16 cellular contexts compared by ENCODE assay signal in the genomic region with DNA sequence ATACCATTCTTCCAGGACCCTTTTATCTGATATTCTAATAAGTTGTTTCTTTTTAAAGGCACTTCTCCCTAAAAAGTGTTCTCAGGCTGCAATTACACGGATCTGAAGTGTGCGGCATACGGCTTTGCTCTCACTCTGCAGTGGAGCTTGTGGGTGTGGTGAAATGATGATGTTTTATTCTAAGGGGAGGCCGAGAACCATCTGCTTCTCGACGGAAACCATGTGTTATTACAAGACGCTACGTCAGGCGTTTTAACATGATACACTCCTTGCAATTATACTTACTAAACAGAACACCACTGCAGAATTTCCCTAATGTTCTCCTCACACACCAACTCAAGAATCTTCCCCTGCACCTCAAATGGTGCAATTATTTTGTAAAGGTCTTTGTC. TPM values are rescaled to one million over a fixed set of nuclear protein-coding genes. Genes with fewer than 3 reads are reported as not detected.
A peak's percentile ranks its signal among the peaks of the same experiment; 100 is the strongest.
DNase-seq lines count a peak whose midpoint lies in the region; TF ChIP-seq lines count a peak whose summit lies in the region.
"Had no signal": no experiment of that assay in that cellular context is flagged by ENCODE, and none has a peak within 500 bp of the region (broad histone marks: within the 10 kb centered on the region; RNA-seq: fewer than 3 reads in every experiment).

No MANE protein-coding gene starts in this region.

- H3K27me3 Mint-ChIP-seq in glutamatergic neuron (ENCODE audit: unreplicated experiment) = peaks cover 9% of the 10 kb centered on the region
- H3K27me3 Mint-ChIP-seq in activated T-helper 2 cell treated with anti-CD3 and anti-CD28 coated beads, Interferon-gamma antibody, Interleukin-2, Interleukin-4, amounts not matched to agents 10 μg/mL and 5 μg/mL and 100 μg/mL, durations not matched to agents 14 hours and 24 hours and 36 hours (ENCODE audit: low read depth) = peaks cover 6% of the 10 kb centered on the region

- no peaks in the 10 kb centered on the region for H3K36me3 Mint-ChIP-seq in glutamatergic neuron (ENCODE audit: unreplicated experiment)
- no peaks in the 10 kb centered on the region for H3K36me3 Mint-ChIP-seq in activated T-helper 2 cell treated with anti-CD3 and anti-CD28 coated beads, Interferon-gamma antibody, Interleukin-2, Interleukin-4, amounts not matched to agents 10 μg/mL and 5 μg/mL and 100 μg/mL, durations not matched to agents 14 hours and 24 hours and 36 hours (ENCODE audit: low read depth)
- H3K36me3 Mint-ChIP-seq: activated CD4-positive, alpha-beta memory T cell treated with anti-CD3 and anti-CD28 coated beads for 36 hours; activated naive CD4-positive, alpha-beta T cell treated with anti-CD3 and anti-CD28 coated beads, Interleukin-2, amount 10 ng/mL, durations not matched to agents 7 days and 5 days; stimulated activated effector memory CD8-positive, alpha-beta T cell treated with anti-CD3 and anti-CD28 coated beads, Interleukin-12 subunit alpha, Interleukin-12 subunit beta, amount 100 ng/mL, for 72 hours had no signal

- TF ChIP-seq CTCF in HFF-Myc (IDR thresholded peaks at IDR 0.05; ENCODE audit: low read depth, low read length, missing control alignments) (no peak), OCI-LY3 (IDR thresholded peaks at IDR 0.05; ENCODE audit: low read depth, low read length) (no peak), glutamatergic neuron (IDR thresholded peaks at IDR 0.05; ENCODE audit: partially characterized antibody, unreplicated experiment) (no peak), osteoblast (IDR thresholded peaks at IDR 0.05; ENCODE audit: extremely low read depth, low read depth, low read length) (no peak), brain microvascular endothelial cell (IDR thresholded peaks at IDR 0.05; ENCODE audit: low read depth, low read length, missing control alignments) (no peak)

- H3K27ac Mint-ChIP-seq in glutamatergic neuron (ENCODE audit: unreplicated experiment) = peak overlapping the region; percentile 78
- no peak overlapping the region for H3K27ac Mint-ChIP-seq in activated T-helper 2 cell treated with anti-CD3 and anti-CD28 coated beads, Interferon-gamma antibody, Interleukin-2, Interleukin-4, amounts not matched to agents 10 μg/mL and 5 μg/mL and 100 μg/mL, durations not matched to agents 14 hours and 24 hours and 36 hours
- H3K27ac Mint-ChIP-seq: activated CD4-positive, alpha-beta memory T cell treated with anti-CD3 and anti-CD28 coated beads for 36 hours; activated naive CD4-positive, alpha-beta T cell treated with anti-CD3 and anti-CD28 coated beads, Interleukin-2, amount 10 ng/mL, durations not matched to agents 7 days and 5 days; endodermal cell; stimulated activated effector memory CD8-positive, alpha-beta T cell treated with anti-CD3 and anti-CD28 coated beads, Interleukin-12 subunit alpha, Interleukin-12 subunit beta, amount 100 ng/mL, for 72 hours had no signal

- H3K4me1 ChIP-seq in OCI-LY3 (ENCODE audit: low read length) (peaks cover 31% of the 10 kb centered on the region), osteoblast (ENCODE audit: insufficient read depth, low read length) (no peaks in the 10 kb centered on the region)

- no peaks in the 10 kb centered on the region for H3K36me3 ChIP-seq in OCI-LY3 (replicated peaks; ENCODE audit: low read depth, low read length)
- H3K36me3 ChIP-seq in osteoblast (ENCODE audit: insufficient read depth, low read length) = no peaks in the 10 kb centered on the region
- H3K36me3 ChIP-seq in brain microvascular endothelial cell (replicated peaks) = no peaks in the 10 kb centered on the region
- H3K36me3 ChIP-seq: tibial nerve had no signal

- H3K4me2 ChIP-seq in OCI-LY3 (ENCODE audit: low read length) (peak overlapping the region; percentile 70), osteoblast (ENCODE audit: insufficient read depth, low read length) (no peak overlapping the region)

- peaks cover 25% of the 10 kb centered on the region for H3K4me1 Mint-ChIP-seq in glutamatergic neuron (ENCODE audit: low read depth, unreplicated experiment)
- H3K4me1 Mint-ChIP-seq in activated T-helper 2 cell treated with anti-CD3 and anti-CD28 coated beads, Interferon-gamma antibody, Interleukin-2, Interleukin-4, amounts not matched to agents 10 μg/mL and 5 μg/mL and 100 μg/mL, durations not matched to agents 14 hours and 24 hours and 36 hours (ENCODE audit: low read depth) = no peaks in the 10 kb centered on the region
- H3K4me1 Mint-ChIP-seq: stimulated activated effector memory CD8-positive, alpha-beta T cell treated with anti-CD3 and anti-CD28 coated beads, Interleukin-12 subunit alpha, Interleukin-12 subunit beta, amount 100 ng/mL, for 72 hours had no signal

- H4K20me1 ChIP-seq in OCI-LY3 (ENCODE audit: insufficient read depth, low read length) (no peaks in the 10 kb centered on the region), osteoblast (ENCODE audit: insufficient read depth, low read length) (no peaks in the 10 kb centered on the region)

- peak; percentile 51 for DNase-seq in NOMO-1 treated with DMSO at 0.1 percent for 48 hours (lab: John Stamatoyannopoulos, UW; ENCODE audit: unreplicated experiment)
- no peak for DNase-seq in NOMO-1 treated with dmso at 0.1 percent for 144 hours (lab: John Stamatoyannopoulos, UW; ENCODE audit: unreplicated experiment)
- peak; percentile 38 for DNase-seq in HFF-Myc (ENCODE audit: extremely low read depth, low read depth)
- DNase-seq in glutamatergic neuron = no peak
- DNase-seq in osteoblast (ENCODE audit: insufficient read length, low spot score, missing footprints) = no peak
- no peak for DNase-seq in activated T-helper 2 cell treated with anti-CD3 and anti-CD28 coated beads, Interferon-gamma antibody, Interleukin-2, Interleukin-4, amounts not matched to agents 10 μg/mL and 5 μg/mL and 100 μg/mL, durations not matched to agents 14 hours and 24 hours and 36 hours (ENCODE audit: low spot score)
- no peak for DNase-seq in brain microvascular endothelial cell
- DNase-seq: foreskin melanocyte had no signal

- H3K4me3 ChIP-seq in HFF-Myc (replicated peaks; ENCODE audit: low read depth, low read length) (no peak overlapping the region), OCI-LY3 (ENCODE audit: low read length) (peak overlapping the region; percentile 60), osteoblast (ENCODE audit: insufficient read depth, low read length) (no peak overlapping the region), brain microvascular endothelial cell (ENCODE audit: low read depth, low read length) (no peak overlapping the region)
- H3K4me3 ChIP-seq: tibial nerve had no signal

- peak overlapping the region; percentile 72 for H3K4me3 Mint-ChIP-seq in glutamatergic neuron (ENCODE audit: unreplicated experiment)
- H3K4me3 Mint-ChIP-seq in activated T-helper 2 cell treated with anti-CD3 and anti-CD28 coated beads, Interferon-gamma antibody, Interleukin-2, Interleukin-4, amounts not matched to agents 10 μg/mL and 5 μg/mL and 100 μg/mL, durations not matched to agents 14 hours and 24 hours and 36 hours (ENCODE audit: low read depth) = no peak overlapping the region
- H3K4me3 Mint-ChIP-seq: activated CD4-positive, alpha-beta memory T cell treated with anti-CD3 and anti-CD28 coated beads for 36 hours; activated naive CD4-positive, alpha-beta T cell treated with anti-CD3 and anti-CD28 coated beads, Interleukin-2, amount 10 ng/mL, durations not matched to agents 7 days and 5 days; endodermal cell; stimulated activated effector memory CD8-positive, alpha-beta T cell treated with anti-CD3 and anti-CD28 coated beads, Interleukin-12 subunit alpha, Interleukin-12 subunit beta, amount 100 ng/mL, for 72 hours had no signal

- no peaks in the 10 kb centered on the region for H3K27me3 ChIP-seq in OCI-LY3 (ENCODE audit: low read depth, low read length)
- H3K27me3 ChIP-seq in osteoblast (ENCODE audit: insufficient read depth, low read length) = peaks cover 5% of the 10 kb centered on the region
- peaks cover 5% of the 10 kb centered on the region for H3K27me3 ChIP-seq in brain microvascular endothelial cell (replicated peaks)
- H3K27me3 ChIP-seq: tibial nerve had no signal

- H3K79me2 ChIP-seq in OCI-LY3 (ENCODE audit: low read length) = no peaks in the 10 kb centered on the region
- H3K79me2 ChIP-seq in osteoblast (ENCODE audit: insufficient read depth, low read length) = no peaks in the 10 kb centered on the region

- H3K27ac ChIP-seq in OCI-LY3 (ENCODE audit: low read length) (no peak overlapping the region), osteoblast (ENCODE audit: low read depth, low read length) (no peak overlapping the region), brain microvascular endothelial cell (no peak overlapping the region)
- H3K27ac ChIP-seq: C4-2B, RWPE1, tibial nerve had no signal

- intact Hi-C loops in activated T-helper 2 cell treated with anti-CD3 and anti-CD28 coated beads, Interferon-gamma antibody, Interleukin-2, Interleukin-4, amounts not matched to agents 10 μg/mL and 5 μg/mL and 100 μg/mL, durations not matched to agents 14 hours and 24 hours and 36 hours (cut with micrococcal nuclease) = loop anchor here (1.0 to 2.0 kb wide), 2 partner anchors 116 to 265 kb away; no protein-coding TSS in a partner anchor

- in situ Hi-C loops in brain microvascular endothelial cell (cut with HindIII; ENCODE audit: low pct_ligation_motif_present, low sequenced_read_pairs) = loop anchor here (25.0 kb wide), 1 partner anchor 257 kb away; the partner anchor contains the start of gene NFATC1

- H2AFZ ChIP-seq in OCI-LY3 (ENCODE audit: low read depth, low read length) (peak overlapping the region; percentile 84), osteoblast (ENCODE audit: low read length) (no peak overlapping the region)

- no peaks in the 10 kb centered on the region for H3K9me3 ChIP-seq in OCI-LY3 (ENCODE audit: insufficient read depth, low read length)
- H3K9me3 ChIP-seq in osteoblast (ENCODE audit: low read depth, low read length) = no peaks in the 10 kb centered on the region
- H3K9me3 ChIP-seq: tibial nerve had no signal

- peak overlapping the region; percentile 50 for H3K9ac ChIP-seq in OCI-LY3 (ENCODE audit: low read length)

- H3K9me3 Mint-ChIP-seq in glutamatergic neuron (ENCODE audit: unreplicated experiment) = peaks cover 5% of the 10 kb centered on the region
- no peaks in the 10 kb centered on the region for H3K9me3 Mint-ChIP-seq in activated T-helper 2 cell treated with anti-CD3 and anti-CD28 coated beads, Interferon-gamma antibody, Interleukin-2, Interleukin-4, amounts not matched to agents 10 μg/mL and 5 μg/mL and 100 μg/mL, durations not matched to agents 14 hours and 24 hours and 36 hours
- H3K9me3 Mint-ChIP-seq: activated CD4-positive, alpha-beta memory T cell treated with anti-CD3 and anti-CD28 coated beads for 36 hours; activated naive CD4-positive, alpha-beta T cell treated with anti-CD3 and anti-CD28 coated beads, Interleukin-2, amount 10 ng/mL, durations not matched to agents 7 days and 5 days; endodermal cell; stimulated activated effector memory CD8-positive, alpha-beta T cell treated with anti-CD3 and anti-CD28 coated beads, Interleukin-12 subunit alpha, Interleukin-12 subunit beta, amount 100 ng/mL, for 72 hours had no signal

RNA-seq across cellular contexts. Expression of gene CTDP1, which starts 34.9 kb away (rescaled TPM):
- total RNA-seq in glutamatergic neuron (ENCODE audit: unreplicated experiment) (34.8 TPM), osteoblast (25.0 and 26.8 TPM in 2 replicates)
- total RNA-seq in activated T-helper 2 cell treated with anti-CD3 and anti-CD28 coated beads, Interferon-gamma antibody, Interleukin-2, Interleukin-4, amounts not matched to agents 10 μg/mL and 5 μg/mL and 100 μg/mL, durations not matched to agents 14 hours and 24 hours and 36 hours = 42.0 and 43.3 TPM in 2 replicates

Comparison
In these comparisons a context has a peak if more than half of its experiments do, and no peak if none do; other contexts are left out.
1. DNase-seq: peak in NOMO-1 treated with DMSO at 0.1 percent for 48 hours (single experiment) and HFF-Myc (single experiment); none in NOMO-1 treated with dmso at 0.1 percent for 144 hours (single experiment), glutamatergic neuron (single experiment), osteoblast (single experiment), activated T-helper 2 cell treated with anti-CD3 and anti-CD28 coated beads, Interferon-gamma antibody, Interleukin-2, Interleukin-4, amounts not matched to agents 10 μg/mL and 5 μg/mL and 100 μg/mL, durations not matched to agents 14 hours and 24 hours and 36 hours (single experiment) and brain microvascular endothelial cell (single experiment).